In genomic region chr18:8929381-8929780, GRCh38 we compare ENCODE assay signal across 25 cellular contexts.
"Had no signal": no experiment of that assay in that cellular context is flagged by ENCODE, and none has a peak within 500 bp of the region (broad histone marks: within the 10 kb centered on the region; RNA-seq: fewer than 3 reads in every experiment).

No MANE protein-coding gene starts in this region.

- H3K27ac Mint-ChIP-seq: activated CD8-positive, alpha-beta T cell treated with anti-CD3 and anti-CD28 coated beads, Interleukin-2, amount 10 ng/mL, durations not matched to agents 7 days and 5 days; activated naive CD8-positive, alpha-beta T cell treated with anti-CD3 and anti-CD28 coated beads, Interleukin-2, amount 50 U/mL, for 24 hours; activated T-helper 1 cell treated with anti-CD3 and anti-CD28 coated beads, Interleukin-12 subunit alpha, Interleukin-12 subunit beta, Interleukin-2, Interleukin-4 antibody, amounts not matched to agents 30 ng/mL and 10 ng/mL and 1 ng/mL, durations not matched to agents 14 hours and 24 hours and 36 hours; endodermal cell; naive thymus-derived CD4-positive, alpha-beta T cell had no signal

- H3K4me1 Mint-ChIP-seq: activated naive CD8-positive, alpha-beta T cell treated with anti-CD3 and anti-CD28 coated beads, Interleukin-2, amount 50 U/mL, for 24 hours; central memory CD8-positive, alpha-beta T cell; endodermal cell; naive thymus-derived CD4-positive, alpha-beta T cell; neural crest cell had no signal

- H3K4me3 ChIP-seq: colonic mucosa, dorsolateral prefrontal cortex, heart right ventricle, lower lobe of right lung, sigmoid colon, upper lobe of left lung had no signal

- H3K4me3 Mint-ChIP-seq: activated CD8-positive, alpha-beta T cell treated with anti-CD3 and anti-CD28 coated beads, Interleukin-2, amount 10 ng/mL, durations not matched to agents 7 days and 5 days; activated naive CD8-positive, alpha-beta T cell treated with anti-CD3 and anti-CD28 coated beads, Interleukin-2, amount 50 U/mL, for 24 hours; activated T-helper 1 cell treated with anti-CD3 and anti-CD28 coated beads, Interleukin-12 subunit alpha, Interleukin-12 subunit beta, Interleukin-2, Interleukin-4 antibody, amounts not matched to agents 30 ng/mL and 10 ng/mL and 1 ng/mL, durations not matched to agents 14 hours and 24 hours and 36 hours; central memory CD8-positive, alpha-beta T cell; endodermal cell; naive thymus-derived CD4-positive, alpha-beta T cell; neural crest cell had no signal

- DNase-seq: activated CD4-positive, alpha-beta T cell treated with anti-CD3 and anti-CD28 coated beads for 1 hour; activated CD4-positive, alpha-beta T cell treated with anti-CD3 and anti-CD28 coated beads, Interleukin-2, amount 50 U/mL, for 1 hour; activated CD8-positive, alpha-beta T cell treated with anti-CD3 and anti-CD28 coated beads, Interleukin-2, amount 10 ng/mL, durations not matched to agents 7 days and 5 days; activated gamma-delta T cell; activated naive CD4-positive, alpha-beta T cell treated with anti-CD3 and anti-CD28 coated beads, Interleukin-2, amount 50 U/mL, for 16 hours; activated naive CD8-positive, alpha-beta T cell treated with anti-CD3 and anti-CD28 coated beads, Interleukin-2, amount 50 U/mL, for 24 hours; anterior cingulate cortex; colonic mucosa; dorsolateral prefrontal cortex; endodermal cell; heart right ventricle; left colon; lower lobe of right lung; naive thymus-derived CD4-positive, alpha-beta T cell; occipital lobe; retina; sigmoid colon; stimulated activated CD4-positive, alpha-beta T cell treated with anti-CD3 and anti-CD28 coated beads, Interleukin-4, amount 100 ng/mL, for 1 hour; stimulated activated naive CD4-positive, alpha-beta T cell treated with Interleukin-2 at 50 U/mL for 16 hours; T-helper 1 cell; upper lobe of left lung had no signal

- H3K27me3 ChIP-seq: colonic mucosa, sigmoid colon, upper lobe of left lung had no signal

- H3K27me3 Mint-ChIP-seq: activated naive CD8-positive, alpha-beta T cell treated with anti-CD3 and anti-CD28 coated beads, Interleukin-2, amount 50 U/mL, for 24 hours had no signal

- ATAC-seq: activated CD8-positive, alpha-beta T cell treated with anti-CD3 and anti-CD28 coated beads, Interleukin-2, amount 10 ng/mL, durations not matched to agents 7 days and 5 days; activated naive CD8-positive, alpha-beta T cell treated with anti-CD3 and anti-CD28 coated beads, Interleukin-2, amount 50 U/mL, for 24 hours; heart right ventricle; left colon; lower lobe of right lung; naive thymus-derived CD4-positive, alpha-beta T cell had no signal

- H3K36me3 ChIP-seq: colonic mucosa, heart right ventricle, lower lobe of right lung, sigmoid colon, upper lobe of left lung had no signal

- H3K4me1 ChIP-seq: colonic mucosa, heart right ventricle, lower lobe of right lung, upper lobe of left lung had no signal

- H3K27ac ChIP-seq: colonic mucosa, dorsolateral prefrontal cortex, epithelial cell of prostate, heart right ventricle, lower lobe of right lung, sigmoid colon, upper lobe of left lung had no signal

- H3K9me3 ChIP-seq: colonic mucosa had no signal
